Comparison of ENCODE assay signal across 1 cellular context in genomic region chr19:58575183-58576041, GRCh38.
TF ChIP-seq lines count a peak whose summit lies in the region.

No MANE protein-coding gene starts in this region.

TF ChIP-seq in A549, 52 proteins besides CTCF, POLR2A, EP300 and RAD21 (continued from another document):
- TF ChIP-seq, protein P1, sequence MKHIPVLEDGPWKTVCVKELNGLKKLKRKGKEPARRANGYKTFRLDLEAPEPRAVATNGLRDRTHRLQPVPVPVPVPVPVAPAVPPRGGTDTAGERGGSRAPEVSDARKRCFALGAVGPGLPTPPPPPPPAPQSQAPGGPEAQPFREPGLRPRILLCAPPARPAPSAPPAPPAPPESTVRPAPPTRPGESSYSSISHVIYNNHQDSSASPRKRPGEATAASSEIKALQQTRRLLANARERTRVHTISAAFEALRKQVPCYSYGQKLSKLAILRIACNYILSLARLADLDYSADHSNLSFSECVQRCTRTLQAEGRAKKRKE (CRISPR knock-in tag; IDR thresholded peaks at IDR 0.05; ENCODE audit: low read depth), result peak; percentile 50; the same call in 1 of the 2 replicates
- no peak for TF ChIP-seq CEBPB (IDR thresholded peaks at IDR 0.05)
- TF ChIP-seq GATA3 (IDR thresholded peaks at IDR 0.05; ENCODE audit: borderline replicate concordance), result peak; percentile 28; the same call in 1 of the 2 replicates
- TF ChIP-seq FOXS1 (CRISPR knock-in tag; IDR thresholded peaks at IDR 0.05), result no peak
- peak; percentile 28; the same call in 1 of the 2 replicates for TF ChIP-seq RARB (CRISPR knock-in tag; IDR thresholded peaks at IDR 0.05)
- TF ChIP-seq CBX8 (IDR thresholded peaks at IDR 0.05), result no peak
- no peak for TF ChIP-seq RCOR1 (IDR thresholded peaks at IDR 0.05; ENCODE audit: low read depth, low read length)
- no peak for TF ChIP-seq NFE2L2 (conservative IDR thresholded peaks at IDR 0.05; ENCODE audit: low read length)
- TF ChIP-seq HEYL (CRISPR knock-in tag; IDR thresholded peaks at IDR 0.05), result no peak
- TF ChIP-seq PHF8 (IDR thresholded peaks at IDR 0.05; ENCODE audit: borderline replicate concordance, low read depth), result peak; percentile 58; the same call in 1 of the 2 replicates
- TF ChIP-seq HOXA7 (CRISPR knock-in tag; IDR thresholded peaks at IDR 0.05), result peak; percentile 84
- no peak for TF ChIP-seq FOSB (CRISPR knock-in tag; IDR thresholded peaks at IDR 0.05)
- TF ChIP-seq RFX5 (IDR thresholded peaks at IDR 0.05), result 0 out of 2 replicates have a peak, but pooled peaks have one; percentile 11
- peak; percentile 47; the same call in 1 of the 2 replicates for TF ChIP-seq HOXB13 (CRISPR knock-in tag; IDR thresholded peaks at IDR 0.05; ENCODE audit: low read depth)
- TF ChIP-seq MYC (IDR thresholded peaks at IDR 0.05; ENCODE audit: borderline replicate concordance, low read length), result peak; percentile 63
- TF ChIP-seq, protein P2, sequence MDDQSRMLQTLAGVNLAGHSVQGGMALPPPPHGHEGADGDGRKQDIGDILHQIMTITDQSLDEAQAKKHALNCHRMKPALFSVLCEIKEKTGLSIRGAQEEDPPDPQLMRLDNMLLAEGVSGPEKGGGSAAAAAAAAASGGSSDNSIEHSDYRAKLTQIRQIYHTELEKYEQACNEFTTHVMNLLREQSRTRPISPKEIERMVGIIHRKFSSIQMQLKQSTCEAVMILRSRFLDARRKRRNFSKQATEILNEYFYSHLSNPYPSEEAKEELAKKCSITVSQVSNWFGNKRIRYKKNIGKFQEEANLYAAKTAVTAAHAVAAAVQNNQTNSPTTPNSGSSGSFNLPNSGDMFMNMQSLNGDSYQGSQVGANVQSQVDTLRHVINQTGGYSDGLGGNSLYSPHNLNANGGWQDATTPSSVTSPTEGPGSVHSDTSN (IDR thresholded peaks at IDR 0.05), result 0 out of 2 replicates have a peak, but pooled peaks have one; percentile 21
- no peak for TF ChIP-seq FOSL2 (IDR thresholded peaks at IDR 0.05)
- 0 out of 2 replicates have a peak, but pooled peaks have one; percentile 1 for TF ChIP-seq FOSL2 (CRISPR knock-in tag; IDR thresholded peaks at IDR 0.05)
- TF ChIP-seq E2F6 (IDR thresholded peaks at IDR 0.05; ENCODE audit: borderline replicate concordance, low read depth), result peak; percentile 88; the same call in 1 of the 2 replicates
